ENCODE assay signal across 11 cellular contexts in genomic region chr6:109336221-109336955, GRCh38. TPM values are rescaled to one million over a fixed set of nuclear protein-coding genes. Genes with fewer than 3 reads are reported as not detected.
A peak's percentile ranks its signal among the peaks of the same experiment; 100 is the strongest.
DNase-seq lines count a peak whose midpoint lies in the region; ATAC-seq and TF ChIP-seq lines count a peak whose summit lies in the region.
"Had no signal": no experiment of that assay in that cellular context is flagged by ENCODE, and none has a peak within 500 bp of the region (broad histone marks: within the 10 kb centered on the region; RNA-seq: fewer than 3 reads in every experiment).

No MANE protein-coding gene starts in this region.

- H3K27me3 Mint-ChIP-seq in neural crest cell (ENCODE audit: low read depth), result no peaks in the 10 kb centered on the region

- H3K27ac ChIP-seq in epithelial cell of prostate (peak overlapping the region; percentile 89), caudate nucleus (ENCODE audit: low read depth, low read length) (no peak overlapping the region)
- H3K27ac ChIP-seq: esophagus muscularis mucosa had no signal

- H3K4me1 Mint-ChIP-seq in neural crest cell, result peaks cover 8% of the 10 kb centered on the region

- H3K4me3 Mint-ChIP-seq in neural crest cell, result no peak overlapping the region

- DNase-seq in ELR (ENCODE audit: low read depth), result peak; percentile 10
- peak; percentile 89 for DNase-seq in NCI-H69 (lab: John Stamatoyannopoulos, UW)
- DNase-seq in epithelial cell of prostate (ENCODE audit: low read depth, low spot score), result peak; percentile 34
- DNase-seq in neural crest cell (ENCODE audit: low read depth, low spot score), result no peak
- DNase-seq in caudate nucleus (lab: John Stamatoyannopoulos, UW), result no peak
- DNase-seq in activated gamma-delta T cell treated with Interleukin-2 at 50 U/mL for 16 hours, result no peak
- DNase-seq: activated CD4-positive, alpha-beta T cell treated with anti-CD3 and anti-CD28 coated beads for 1 hour; stimulated activated CD4-positive, alpha-beta T cell treated with anti-CD3 and anti-CD28 coated beads, Interleukin-2, amount 100 ng/mL, for 24 hours had no signal

- peaks cover 5% of the 10 kb centered on the region for H3K9me3 Mint-ChIP-seq in neural crest cell

- no peak for ATAC-seq in HG02973 (IDR thresholded peaks at IDR 0.05; ENCODE audit: unreplicated experiment)
- no peak for ATAC-seq in HG02588 (IDR thresholded peaks at IDR 0.05; ENCODE audit: unreplicated experiment)

- no peaks in the 10 kb centered on the region for H3K36me3 Mint-ChIP-seq in neural crest cell (ENCODE audit: low read depth)

- peak overlapping the region; percentile 94 for H3K27ac Mint-ChIP-seq in neural crest cell (ENCODE audit: unreplicated experiment)

- no peak for TF ChIP-seq CTCF in neural crest cell (conservative IDR thresholded peaks at IDR 0.05)

RNA-seq across cellular contexts. Expression of gene CD164, which starts 45.9 kb away (rescaled TPM):
- 73.1 and 81.6 TPM in 2 replicates for total RNA-seq in neural crest cell

Comparison
In these comparisons a context has a peak if more than half of its experiments do, and no peak if none do; other contexts are left out.
1. DNase-seq: peak in ELR (single experiment), NCI-H69 (single experiment) and epithelial cell of prostate (single experiment); none in neural crest cell (single experiment), caudate nucleus (0 of 61) and activated gamma-delta T cell treated with Interleukin-2 at 50 U/mL for 16 hours (single experiment).